15 cellular contexts compared by ENCODE assay signal in genomic region chr10:101995451-101996063, GRCh38.
DNase-seq lines count a peak whose midpoint lies in the region; ATAC-seq and TF ChIP-seq lines count a peak whose summit lies in the region.
"Had no signal": no experiment of that assay in that cellular context is flagged by ENCODE, and none has a peak within 500 bp of the region (broad histone marks: within the 10 kb centered on the region; RNA-seq: fewer than 3 reads in every experiment).

No MANE protein-coding gene starts in this region.

- DNase-seq in DMS53 treated with DMSO at 0.1 percent for 48 hours (lab: John Stamatoyannopoulos, UW; ENCODE audit: unreplicated experiment) (peak; percentile 34), NCI-H69 (lab: John Stamatoyannopoulos, UW) (peak; percentile 49), dermis blood vessel endothelial cell (peak; percentile 51), osteoblast (ENCODE audit: insufficient read length, low spot score, missing footprints) (peak; percentile 49), Karpas-422 (no peak)
- no peak for DNase-seq in activated CD4-positive, alpha-beta T cell treated with anti-CD3 and anti-CD28 coated beads for 36 hours
- DNase-seq in CD8-positive, alpha-beta T cell = no peak
- DNase-seq: activated T-cell treated with anti-CD3 and anti-CD28 coated beads for 4 hours; NCI-H1048; NCI-H526 treated with DMSO at 0.1 percent for 48 hours; SHP77 treated with DMSO at 0.1 percent for 48 hours; stimulated activated CD4-positive, alpha-beta T cell treated with anti-CD3 and anti-CD28 coated beads, Interleukin-2, amount 100 ng/mL, for 48 hours; stimulated activated naive CD4-positive, alpha-beta T cell treated with Interleukin-2 at 50 U/mL for 16 hours had no signal

- H4K20me1 ChIP-seq in osteoblast (ENCODE audit: insufficient read depth, low read length) (peaks cover 2% of the 10 kb centered on the region), Karpas-422 (ENCODE audit: insufficient read depth, low read depth, low read length) (no peaks in the 10 kb centered on the region)

- H3K9me2 ChIP-seq in Karpas-422 (replicated peaks; ENCODE audit: insufficient read depth, low read length) = no peaks in the 10 kb centered on the region

- no peak for ATAC-seq in activated CD4-positive, alpha-beta T cell treated with anti-CD3 and anti-CD28 coated beads for 36 hours
- no peak for ATAC-seq in CD8-positive, alpha-beta T cell
- no peak for ATAC-seq in GM21576 (IDR thresholded peaks at IDR 0.05; ENCODE audit: unreplicated experiment)

- H3K4me1 ChIP-seq in osteoblast (ENCODE audit: insufficient read depth, low read length) (peaks cover 27% of the 10 kb centered on the region), Karpas-422 (ENCODE audit: low read length) (no peaks in the 10 kb centered on the region)
- no peaks in the 10 kb centered on the region for H3K4me1 ChIP-seq in CD8-positive, alpha-beta T cell (ENCODE audit: insufficient read depth, low read length)

- H3K9ac ChIP-seq in Karpas-422 (ENCODE audit: low read length) = no peak overlapping the region

- no peak overlapping the region for H3K4me3 ChIP-seq in osteoblast (ENCODE audit: insufficient read depth, low read length)
- H3K4me3 ChIP-seq in CD8-positive, alpha-beta T cell (ENCODE audit: low read depth, low read length) = no peak overlapping the region
- no peak overlapping the region for H3K4me3 ChIP-seq in Karpas-422 (ENCODE audit: low read length)
- H3K4me3 ChIP-seq: hepatocyte had no signal

- intact Hi-C loops in activated CD4-positive, alpha-beta T cell treated with anti-CD3 and anti-CD28 coated beads for 36 hours (cut with DNase I, micrococcal nuclease) = no loop called here
- intact Hi-C loops in CD8-positive, alpha-beta T cell (cut with DNase I, micrococcal nuclease) = no loop called here

- CTCF ChIA-PET in activated CD4-positive, alpha-beta T cell treated with anti-CD3 and anti-CD28 coated beads for 36 hours (lab: Charles Lee) = interaction anchor here (1.0 to 4.1 kb wide), 3 partner anchors 14 to 106 kb away, joined by 4 to 50 read pairs (median 8); no protein-coding TSS in a partner anchor
- CTCF ChIA-PET in CD8-positive, alpha-beta T cell (lab: Charles Lee) = interaction anchor here (0.6 to 1.8 kb wide), 6 partner anchors 11 to 59 kb away, joined by 3 to 7 read pairs (median 3); no protein-coding TSS in a partner anchor

- H3K36me3 Mint-ChIP-seq in activated CD4-positive, alpha-beta T cell treated with anti-CD3 and anti-CD28 coated beads for 36 hours (ENCODE audit: low read depth) = peaks cover 20% of the 10 kb centered on the region
- peaks cover 75% of the 10 kb centered on the region for H3K36me3 Mint-ChIP-seq in CD8-positive, alpha-beta T cell

- no peaks in the 10 kb centered on the region for H3K9me3 ChIP-seq in osteoblast (ENCODE audit: low read depth, low read length)
- H3K9me3 ChIP-seq in CD8-positive, alpha-beta T cell (ENCODE audit: low read length) = no peaks in the 10 kb centered on the region
- no peaks in the 10 kb centered on the region for H3K9me3 ChIP-seq in Karpas-422 (ENCODE audit: low read length)

- peaks cover 31% of the 10 kb centered on the region for H3K36me3 ChIP-seq in osteoblast (ENCODE audit: insufficient read depth, low read length)
- peaks cover 23% of the 10 kb centered on the region for H3K36me3 ChIP-seq in CD8-positive, alpha-beta T cell (ENCODE audit: insufficient read depth, low read length)
- H3K36me3 ChIP-seq in Karpas-422 (ENCODE audit: insufficient read depth, low read length) = no peaks in the 10 kb centered on the region

- H3K4me1 Mint-ChIP-seq in activated CD4-positive, alpha-beta T cell treated with anti-CD3 and anti-CD28 coated beads for 36 hours = peaks cover 1% of the 10 kb centered on the region
- H3K4me1 Mint-ChIP-seq in CD8-positive, alpha-beta T cell (ENCODE audit: low read depth) = no peaks in the 10 kb centered on the region

- no peaks in the 10 kb centered on the region for H3K27me3 Mint-ChIP-seq in activated CD4-positive, alpha-beta T cell treated with anti-CD3 and anti-CD28 coated beads for 36 hours
- H3K27me3 Mint-ChIP-seq in CD8-positive, alpha-beta T cell (ENCODE audit: low read depth) = no peaks in the 10 kb centered on the region

- H3K4me2 ChIP-seq in osteoblast (ENCODE audit: insufficient read depth, low read length) = peak overlapping the region; percentile 34
- no peak overlapping the region for H3K4me2 ChIP-seq in Karpas-422 (ENCODE audit: low read depth, low read length, poor library complexity, severe bottlenecking)
- H3K4me2 ChIP-seq: hepatocyte had no signal

- no peak overlapping the region for H3K4me3 Mint-ChIP-seq in activated CD4-positive, alpha-beta T cell treated with anti-CD3 and anti-CD28 coated beads for 36 hours
- H3K4me3 Mint-ChIP-seq in CD8-positive, alpha-beta T cell = no peak overlapping the region

- H3K9me3 Mint-ChIP-seq in activated CD4-positive, alpha-beta T cell treated with anti-CD3 and anti-CD28 coated beads for 36 hours (ENCODE audit: low read depth) = no peaks in the 10 kb centered on the region
- no peaks in the 10 kb centered on the region for H3K9me3 Mint-ChIP-seq in CD8-positive, alpha-beta T cell

- H3K27ac ChIP-seq in osteoblast (ENCODE audit: low read depth, low read length) (no peak overlapping the region), Karpas-422 (ENCODE audit: low read length) (no peak overlapping the region)
- H3K27ac ChIP-seq in CD8-positive, alpha-beta T cell (ENCODE audit: low read depth, low read length) = no peak overlapping the region
- H3K27ac ChIP-seq: hepatocyte had no signal

- H3K27me3 ChIP-seq in osteoblast (ENCODE audit: insufficient read depth, low read length) (no peaks in the 10 kb centered on the region), Karpas-422 (ENCODE audit: low read length) (no peaks in the 10 kb centered on the region)
- no peaks in the 10 kb centered on the region for H3K27me3 ChIP-seq in CD8-positive, alpha-beta T cell (ENCODE audit: insufficient read depth, low read length)
- H3K27me3 ChIP-seq: hepatocyte had no signal

- H3K79me2 ChIP-seq in osteoblast (ENCODE audit: insufficient read depth, low read length) = no peaks in the 10 kb centered on the region
- H3K79me2 ChIP-seq in Karpas-422 (ENCODE audit: low read length) = no peaks in the 10 kb centered on the region
- H3K79me2 ChIP-seq: hepatocyte had no signal

- H3K27ac Mint-ChIP-seq in activated CD4-positive, alpha-beta T cell treated with anti-CD3 and anti-CD28 coated beads for 36 hours = no peak overlapping the region
- H3K27ac Mint-ChIP-seq in CD8-positive, alpha-beta T cell = no peak overlapping the region

- no peak overlapping the region for H2AFZ ChIP-seq in osteoblast (ENCODE audit: low read length)
- H2AFZ ChIP-seq in Karpas-422 (ENCODE audit: low read length) = no peak overlapping the region
- H2AFZ ChIP-seq: hepatocyte had no signal

- TF ChIP-seq CTCF in osteoblast (IDR thresholded peaks at IDR 0.05; ENCODE audit: extremely low read depth, low read depth, low read length) = no peak
- TF ChIP-seq CTCF in CD8-positive, alpha-beta T cell (IDR thresholded peaks at IDR 0.05) = no peak

- POLR2A ChIA-PET in activated CD4-positive, alpha-beta T cell treated with anti-CD3 and anti-CD28 coated beads for 36 hours (lab: Charles Lee) = no interaction called here
- POLR2A ChIA-PET in CD8-positive, alpha-beta T cell (lab: Charles Lee) = interaction anchor here (1.0 kb wide), 1 partner anchor 26 kb away, joined by 3 read pairs; no protein-coding TSS in a partner anchor

Comparison
In these comparisons a context has a peak if more than half of its experiments do, and no peak if none do; other contexts are left out.
1. DNase-seq: peak in DMS53 treated with DMSO at 0.1 percent for 48 hours (single experiment), NCI-H69 (single experiment), dermis blood vessel endothelial cell (single experiment) and osteoblast (single experiment); none in activated CD4-positive, alpha-beta T cell treated with anti-CD3 and anti-CD28 coated beads for 36 hours (single experiment), CD8-positive, alpha-beta T cell (0 of 7) and Karpas-422 (single experiment).